In genomic region chr1:206049919-206050600, GRCh38 we compare ENCODE assay signal across 1 cellular context.
TF ChIP-seq lines count a peak whose summit lies in the region.

No MANE protein-coding gene starts in this region.

TF ChIP-seq in GM12891, 5 proteins besides CTCF, POLR2A, EP300 and RAD21 (continued from another document):
- TF ChIP-seq PAX5 (IDR thresholded peaks at IDR 0.05; ENCODE audit: insufficient read depth, low read length, severe bottlenecking) (no peak), POU2F2 (IDR thresholded peaks at IDR 0.05; ENCODE audit: low read depth, low read length) (no peak), SPI1 (IDR thresholded peaks at IDR 0.05; ENCODE audit: low read depth, low read length) (no peak), TAF1 (IDR thresholded peaks at IDR 0.05; ENCODE audit: low read depth, low read length) (no peak)
